ENCODE assay signal across 8 cellular contexts in the genomic region with DNA sequence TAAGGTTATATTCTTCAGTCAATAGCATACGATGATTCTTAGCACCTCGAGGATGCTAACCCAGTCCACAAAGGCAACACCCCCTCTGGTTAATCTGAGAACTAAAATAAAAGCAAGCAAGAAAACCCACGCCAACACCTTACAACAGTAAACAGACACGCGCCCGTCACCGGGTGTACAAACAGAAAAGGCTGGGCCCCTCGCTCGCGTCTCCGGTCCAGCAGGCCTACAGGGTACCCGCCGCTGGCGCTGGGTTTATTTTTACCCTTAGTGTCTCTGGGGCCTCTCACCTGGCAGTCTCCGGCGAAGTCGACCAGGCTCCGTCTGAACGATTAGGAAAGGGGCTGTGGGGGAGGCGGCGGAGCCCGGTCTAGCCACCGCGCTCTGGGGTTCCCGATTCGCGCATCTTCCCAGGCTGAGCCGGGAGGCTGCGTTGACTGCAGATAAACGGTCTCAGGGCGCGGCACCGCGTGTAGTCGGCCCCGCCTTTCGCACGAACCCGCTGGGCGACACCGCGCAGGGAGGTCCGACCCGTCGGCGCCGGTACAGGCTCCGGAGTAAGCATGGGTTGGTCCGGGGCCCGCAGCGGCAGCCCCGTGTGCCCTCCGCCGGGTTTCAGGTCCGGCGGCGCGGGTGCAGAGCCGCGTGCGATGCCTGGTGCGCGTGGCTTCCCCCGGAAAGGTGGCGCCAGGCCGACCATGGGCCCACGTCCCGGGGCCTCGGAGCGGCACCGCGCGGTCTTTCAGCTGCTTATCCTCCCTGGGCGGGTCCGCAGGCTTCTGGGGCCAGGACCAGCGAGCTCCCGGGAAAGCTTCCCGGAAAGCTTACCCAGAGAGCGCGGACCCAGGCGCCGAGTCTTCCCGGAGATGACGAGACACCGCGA. TPM values are rescaled to one million over a fixed set of nuclear protein-coding genes. Genes with fewer than 3 reads are reported as not detected.
A peak's percentile ranks its signal among the peaks of the same experiment; 100 is the strongest.
DNase-seq lines count a peak whose midpoint lies in the region; ATAC-seq and TF ChIP-seq lines count a peak whose summit lies in the region.

SLC9B2 (minus strand) TSS at position 868 of the 883 bp plus-strand sequence. CDS start 9,211 bp downstream, outside the sequence.

- H3K27me3 ChIP-seq in neural progenitor cell, result peaks cover 32% of the 10 kb centered on the region
- H3K27me3 ChIP-seq in stomach smooth muscle (ENCODE audit: control insufficient read depth in 1 of 2, insufficient read depth in 2 of 2, low read length in 2 of 2), result no peaks in the 10 kb centered on the region

- DNase-seq in COLO668 (lab: John Stamatoyannopoulos, UW; ENCODE audit: unreplicated experiment), result peak; percentile 84
- DNase-seq in activated gamma-delta T cell (lab: John Stamatoyannopoulos, UW), result peak; percentile 41
- DNase-seq in foreskin fibroblast, result peak; percentile 54 to 84
- DNase-seq in neural progenitor cell (ENCODE audit: low spot score), result peak; percentile 76

- H3K4me2 ChIP-seq in neural progenitor cell, result peak within 1 kb of the TSS; percentile 79

- H3K27ac ChIP-seq in neural progenitor cell (no peak within 1 kb of the TSS), stomach smooth muscle (ENCODE audit: low read length) (peak within 1 kb of the TSS; percentile 74)

- no peaks in the 10 kb centered on the region for H3K27me3 Mint-ChIP-seq in neural progenitor cell (ENCODE audit: insufficient read depth, low read depth)

- no peaks in the 10 kb centered on the region for H3K36me3 ChIP-seq in neural progenitor cell
- peaks cover 6 to 7% of the 10 kb centered on the region in 2 donors for H3K36me3 ChIP-seq in stomach smooth muscle (ENCODE audit: control insufficient read depth in 2 of 2, insufficient read depth in 2 of 2, low read length in 2 of 2)

- peak within 1 kb of the TSS; percentile 90 for H2AFZ ChIP-seq in neural progenitor cell (replicated peaks)

- H3K36me3 Mint-ChIP-seq in neural progenitor cell, result peaks cover 7% of the 10 kb centered on the region

- peak within 1 kb of the TSS; percentile 71 to 85 for H3K4me3 ChIP-seq in foreskin fibroblast (ENCODE audit: low read depth in 1 of 2, low read length in 2 of 2)
- peak within 1 kb of the TSS; percentile 62 for H3K4me3 ChIP-seq in neural progenitor cell
- H3K4me3 ChIP-seq in stomach smooth muscle (ENCODE audit: low read length in 2 of 2), result peak within 1 kb of the TSS; percentile 81 to 91

- H3K9me3 ChIP-seq in neural progenitor cell (ENCODE audit: low read depth) (no peaks in the 10 kb centered on the region), stomach smooth muscle (ENCODE audit: control insufficient read depth in 2 of 2, low read length in 2 of 2) (no peaks in the 10 kb centered on the region)

- peak within 1 kb of the TSS; percentile 95 for H3K27ac Mint-ChIP-seq in neural progenitor cell

- H3K79me2 ChIP-seq in neural progenitor cell (ENCODE audit: low read depth), result no peaks in the 10 kb centered on the region

- H3K4me1 ChIP-seq in neural progenitor cell (peaks cover 15% of the 10 kb centered on the region), stomach smooth muscle (ENCODE audit: control insufficient read depth, insufficient read depth, low read length) (peaks cover 7% of the 10 kb centered on the region)

- H3K9ac ChIP-seq in neural progenitor cell (peak within 1 kb of the TSS; percentile 51), stomach smooth muscle (ENCODE audit: low read length in 2 of 2) (peak within 1 kb of the TSS; percentile 89 to 95)

- no peaks in the 10 kb centered on the region for H4K20me1 ChIP-seq in neural progenitor cell (ENCODE audit: low read depth)

- peaks cover 2% of the 10 kb centered on the region for H3K9me3 Mint-ChIP-seq in neural progenitor cell

- TF ChIP-seq CTCF in foreskin fibroblast (IDR thresholded peaks at IDR 0.05; ENCODE audit: low read depth, low read length) (no peak), neural progenitor cell (IDR thresholded peaks at IDR 0.05) (no peak)

- peaks cover 13% of the 10 kb centered on the region for H3K4me1 Mint-ChIP-seq in neural progenitor cell

- peak; percentile 66 for TF ChIP-seq POLR2A in Raji (IDR thresholded peaks at IDR 0.05; ENCODE audit: insufficient read depth, low read depth, low read length)

- ATAC-seq in GM19395 (IDR thresholded peaks at IDR 0.05; ENCODE audit: unreplicated experiment) (peak; percentile 65), HG03558 (IDR thresholded peaks at IDR 0.05; ENCODE audit: extremely low read depth, unreplicated experiment) (peak; percentile 24)

- peak within 1 kb of the TSS; percentile 93 for H3K4me3 Mint-ChIP-seq in neural progenitor cell

- peaks cover 16% of the 10 kb centered on the region for H3F3A ChIP-seq in neural progenitor cell (ENCODE audit: low read depth)

RNA-seq across cellular contexts. Expression of gene SLC9B2, which starts in this region (rescaled TPM):
- 9.7 and 14.6 TPM in 2 replicates for total RNA-seq in neural progenitor cell (ENCODE audit: low replicate concordance)
